Comparison of ENCODE assay signal across 18 cellular contexts in genomic region chr3:119644481-119644880, GRCh38. TPM values are rescaled to one million over a fixed set of nuclear protein-coding genes. Genes with fewer than 3 reads are reported as not detected.
DNase-seq lines count a peak whose midpoint lies in the region; ATAC-seq and TF ChIP-seq lines count a peak whose summit lies in the region.
"Had no signal": no experiment of that assay in that cellular context is flagged by ENCODE, and none has a peak within 500 bp of the region (broad histone marks: within the 10 kb centered on the region; RNA-seq: fewer than 3 reads in every experiment).

No MANE protein-coding gene starts in this region.

- H3K14ac ChIP-seq in IMR-90 (replicated peaks; ENCODE audit: low read depth, low read length) (no peak overlapping the region), mesenchymal stem cell (ENCODE audit: low read length in 2 of 2) (no peak overlapping the region)

- no peak overlapping the region for H2BK12ac ChIP-seq in mesenchymal stem cell (ENCODE audit: low read length in 2 of 2)

- BruUV-seq in IMR-90 (replicated peaks; lab: Mats Ljungman, UMichigan), result no TSS peak

- H2BK5ac ChIP-seq in IMR-90 (ENCODE audit: low read depth, low read length, poor library complexity, severe bottlenecking) (no peak overlapping the region), mesenchymal stem cell (ENCODE audit: low read depth, low read length, poor library complexity, severe bottlenecking) (no peak overlapping the region)

- H3K4me2 ChIP-seq in IMR-90 (ENCODE audit: low read depth, low read length), result no peak overlapping the region
- H3K4me2 ChIP-seq in mesenchymal stem cell (ENCODE audit: low read length, poor library complexity, severe bottlenecking), result no peak overlapping the region

- H2BK15ac ChIP-seq in IMR-90 (ENCODE audit: low read depth, low read length) (no peak overlapping the region), mesenchymal stem cell (ENCODE audit: low read depth, poor library complexity, severe bottlenecking) (no peak overlapping the region)

- H3K4ac ChIP-seq in IMR-90 (ENCODE audit: low read depth, low read length) (no peak overlapping the region), mesenchymal stem cell (ENCODE audit: low read depth in 1 of 2, low read length in 2 of 2) (no peak overlapping the region)

- in situ Hi-C loops in IMR-90 (cut with MboI; ENCODE audit: low sequenced_read_pairs), result no loop called here
- in situ Hi-C loops in gastrocnemius medialis (cut with MboI; ENCODE audit: low sequenced_read_pairs in 4 of 4), result no loop called here

- dilution Hi-C loops in IMR-90 (cut with HindIII; ENCODE audit: low sequenced_read_pairs, unreplicated experiment), result no loop called here

- no peak for DNase-seq in cardiac muscle cell (ENCODE audit: low read depth in 1 of 2, low spot score in 1 of 2)
- no peak for DNase-seq in Right ventricle myocardium inferior (ENCODE audit: missing footprints)
- no peak for DNase-seq in IMR-90
- DNase-seq in mesenchymal stem cell, result no peak
- no peak for DNase-seq in gastrocnemius medialis
- DNase-seq in thyroid gland, result no peak
- no peak for DNase-seq in MV-4-11 (lab: John Stamatoyannopoulos, UW)
- DNase-seq in NCI-H2196 treated with DMSO at 0.1 percent for 48 hours (lab: John Stamatoyannopoulos, UW; ENCODE audit: unreplicated experiment), result no peak
- DNase-seq: CD8-positive, alpha-beta T cell; COR-L47; DND-41; GDM1; GOT3; H9 had no signal

- CTCF ChIA-PET in IMR-90 (lab: Yijun Ruan, JAX), result no interaction called here

- H3K4me1 ChIP-seq in cardiac muscle cell (ENCODE audit: low read depth) (peaks cover 14% of the 10 kb centered on the region), IMR-90 (ENCODE audit: control insufficient read depth, insufficient read depth, low read length) (peaks cover 10% of the 10 kb centered on the region), mesenchymal stem cell (ENCODE audit: control insufficient read depth, insufficient read depth, low read depth, low read length) (no peaks in the 10 kb centered on the region), gastrocnemius medialis (peaks cover 57 to 76% of the 10 kb centered on the region in 2 donors), thyroid gland (peaks cover 25 to 28% of the 10 kb centered on the region in 2 donors)

- TF ChIP-seq RAD21 in IMR-90 (IDR thresholded peaks at IDR 0.05; ENCODE audit: low read length), result no peak

- H4K20me1 ChIP-seq in IMR-90 (ENCODE audit: insufficient read depth, low read length), result no peaks in the 10 kb centered on the region

- H4K91ac ChIP-seq in IMR-90 (ENCODE audit: insufficient read depth, low read depth, low read length) (no peak overlapping the region), mesenchymal stem cell (ENCODE audit: low read length) (no peak overlapping the region)

- TF ChIP-seq POLR2A in IMR-90 (IDR thresholded peaks at IDR 0.05; ENCODE audit: low read depth, low read length), result no peak
- no peak for TF ChIP-seq POLR2A in gastrocnemius medialis (IDR thresholded peaks at IDR 0.05)
- TF ChIP-seq POLR2A in thyroid gland (IDR thresholded peaks at IDR 0.05), result no peak

- H3K9me3 ChIP-seq in cardiac muscle cell (ENCODE audit: low read depth) (no peaks in the 10 kb centered on the region), IMR-90 (ENCODE audit: control insufficient read depth, insufficient read depth, low read length) (no peaks in the 10 kb centered on the region), mesenchymal stem cell (ENCODE audit: control insufficient read depth, low read length) (no peaks in the 10 kb centered on the region), gastrocnemius medialis (no peaks in the 10 kb centered on the region), thyroid gland (no peaks in the 10 kb centered on the region)

- H2AK9ac ChIP-seq in IMR-90 (replicated peaks; ENCODE audit: low read depth, low read length, poor library complexity), result no peak overlapping the region

- TF ChIP-seq CTCF in cardiac muscle cell (IDR thresholded peaks at IDR 0.05; ENCODE audit: low read depth, low read length), result no peak
- no peak for TF ChIP-seq CTCF in IMR-90 (conservative IDR thresholded peaks at IDR 0.05; ENCODE audit: low read depth, low read length)
- TF ChIP-seq CTCF in gastrocnemius medialis (IDR thresholded peaks at IDR 0.05 in 4 of 5, conservative IDR thresholded peaks at IDR 0.05 in 1 of 5), result no peak
- TF ChIP-seq CTCF in thyroid gland (IDR thresholded peaks at IDR 0.05), result no peak

- ATAC-seq in Right ventricle myocardium inferior (no peak), IMR-90 (ENCODE audit: low read depth) (no peak), gastrocnemius medialis (no peak)
- ATAC-seq: CD8-positive, alpha-beta T cell had no signal

- no peak overlapping the region for H2AK5ac ChIP-seq in IMR-90 (ENCODE audit: low read depth, low read length)
- H2AK5ac ChIP-seq in mesenchymal stem cell (ENCODE audit: low read length, severe bottlenecking), result no peak overlapping the region

- no peak overlapping the region for H4K8ac ChIP-seq in IMR-90 (ENCODE audit: low read depth in 2 of 2, low read length in 2 of 2)
- H4K8ac ChIP-seq in mesenchymal stem cell (ENCODE audit: low read length), result no peak overlapping the region

- H3K9me1 ChIP-seq in IMR-90 (ENCODE audit: insufficient read depth, low read length), result peaks cover 3% of the 10 kb centered on the region; the same call in 1 of the 2 replicates

- H3K27me3 ChIP-seq in cardiac muscle cell, result no peaks in the 10 kb centered on the region
- no peaks in the 10 kb centered on the region for H3K27me3 ChIP-seq in IMR-90 (ENCODE audit: control insufficient read depth, insufficient read depth, low read length)
- no peaks in the 10 kb centered on the region for H3K27me3 ChIP-seq in mesenchymal stem cell (ENCODE audit: control insufficient read depth in 1 of 2, insufficient read depth in 1 of 2, low read length in 2 of 2)
- H3K27me3 ChIP-seq in gastrocnemius medialis, result no peaks in the 10 kb centered on the region
- no peaks in the 10 kb centered on the region for H3K27me3 ChIP-seq in thyroid gland

- peaks cover 81% of the 10 kb centered on the region for H3K36me3 ChIP-seq in cardiac muscle cell
- H3K36me3 ChIP-seq in IMR-90 (ENCODE audit: control insufficient read depth, insufficient read depth, low read length), result no peaks in the 10 kb centered on the region
- H3K36me3 ChIP-seq in mesenchymal stem cell (ENCODE audit: control insufficient read depth in 1 of 2, insufficient read depth in 2 of 2, low read depth in 1 of 2, low read length in 2 of 2), result no peaks in the 10 kb centered on the region
- H3K36me3 ChIP-seq in gastrocnemius medialis, result peaks cover 0 to 9% of the 10 kb centered on the region in 2 donors
- no peaks in the 10 kb centered on the region for H3K36me3 ChIP-seq in thyroid gland

- H3K18ac ChIP-seq in IMR-90 (ENCODE audit: low read depth, low read length) (no peak overlapping the region), mesenchymal stem cell (ENCODE audit: low read depth in 1 of 2, low read length in 2 of 2) (no peak overlapping the region)

- H4K5ac ChIP-seq in IMR-90 (ENCODE audit: low read depth, low read length), result no peak overlapping the region

- H3K9ac ChIP-seq in IMR-90 (ENCODE audit: low read depth, low read length), result no peak overlapping the region
- peak overlapping the region; percentile 49 for H3K9ac ChIP-seq in mesenchymal stem cell (ENCODE audit: low read length)

- peak overlapping the region; percentile 46 for H3K27ac ChIP-seq in cardiac muscle cell
- H3K27ac ChIP-seq in IMR-90 (ENCODE audit: insufficient read depth, low read length), result no peak overlapping the region
- H3K27ac ChIP-seq in mesenchymal stem cell (ENCODE audit: low read length, poor library complexity, severe bottlenecking), result no peak overlapping the region
- H3K27ac ChIP-seq in gastrocnemius medialis, result peak overlapping the region; percentile 94 to 96 (median 95)
- H3K27ac ChIP-seq in thyroid gland, result no peak overlapping the region
- H3K27ac ChIP-seq: 22Rv1 had no signal

- POLR2A ChIA-PET in IMR-90 (lab: Charles Lee; ENCODE audit: unreplicated experiment), result no interaction called here

- H3K79me1 ChIP-seq in IMR-90 (ENCODE audit: low read depth in 1 of 2, low read length in 2 of 2) (no peaks in the 10 kb centered on the region), mesenchymal stem cell (replicated peaks; ENCODE audit: low read length, poor library complexity, severe bottlenecking) (no peaks in the 10 kb centered on the region)

- H2AFZ ChIP-seq in IMR-90 (replicated peaks; ENCODE audit: low read length, poor library complexity) (no peak overlapping the region), mesenchymal stem cell (ENCODE audit: low read depth, low read length) (no peak overlapping the region)

- no peak overlapping the region for H3K56ac ChIP-seq in IMR-90 (ENCODE audit: extremely low read depth, insufficient read depth, low read length)

- no peak overlapping the region for H2BK20ac ChIP-seq in IMR-90 (ENCODE audit: low read depth, low read length)

- WGBS in IMR-90 (ENCODE audit: extremely low coverage in 2 of 2, insufficient read length in 1 of 2), 2 experiments, result no CpG with 5 or more reads among the region's 1 CpG
- 88% methylated on average over 1 of the region's 1 CpG for WGBS in mesenchymal stem cell
- 85 to 89% methylated on average over 1 of the region's 1 CpG for WGBS in thyroid gland, 2 donors

- H3K23ac ChIP-seq in IMR-90 (ENCODE audit: low read depth, low read length) (no peak overlapping the region), mesenchymal stem cell (ENCODE audit: low read length in 2 of 2) (no peak overlapping the region)

- H2BK120ac ChIP-seq in IMR-90 (ENCODE audit: low read depth, low read length) (0 out of 2 replicates have a peak overlapping the region, but pooled peaks have one; percentile 18), mesenchymal stem cell (ENCODE audit: low read depth, low read length) (no peak overlapping the region)

- H3K4me3 ChIP-seq in cardiac muscle cell (no peak overlapping the region), IMR-90 (ENCODE audit: insufficient read depth, low read depth, low read length) (no peak overlapping the region), mesenchymal stem cell (ENCODE audit: insufficient read depth in 1 of 2, low read depth in 1 of 2, low read length in 2 of 2) (no peak overlapping the region), gastrocnemius medialis (no peak overlapping the region), thyroid gland (replicated peaks in 1 of 3) (no peak overlapping the region)

- intact Hi-C loops in Right ventricle myocardium inferior (cut with DNase I), result no loop called here
- intact Hi-C loops in IMR-90 (cut with micrococcal nuclease), result no loop called here
- intact Hi-C loops in gastrocnemius medialis (cut with DNase I; ENCODE audit: low total_unique reads), result no loop called here
- intact Hi-C loops in thyroid gland (cut with DNase I), result no loop called here

RNA-seq across cellular contexts. Expression of gene POPDC2, which starts 15.9 kb away (rescaled TPM):
- total RNA-seq in cardiac muscle cell (180 and 214 TPM in 2 replicates), Right ventricle myocardium inferior (605 TPM), IMR-90 (2012; rRNA removed) (under 0.01 TPM in 2 replicates), gastrocnemius medialis (10 to 100 TPM in 3 of 4 donors, 1 to 10 TPM in 1; 7.8 to 38.9 (median 30.3) TPM), thyroid gland (1 to 10 TPM; 1.9 to 5.4 (median 4.6) TPM)
- polyA plus RNA-seq in cardiac muscle cell (68.0 and 107 TPM in 2 replicates), IMR-90 (2012; rRNA removed) (0.29 and 0.32 TPM in 2 replicates)
- polyA plus RNA-seq in IMR-90 (2012; cell fraction: cytosol; rRNA removed), result 0.05 and 0.11 TPM in 2 replicates
- polyA plus RNA-seq in IMR-90 (2012; cell fraction: nucleus; rRNA removed; ENCODE audit: low replicate concordance), result 1.0 and 2.2 TPM in 2 replicates
- 0.40 TPM for polyA plus RNA-seq in mesenchymal stem cell (2013, experiment 1 of 2)
- 0.45 TPM for polyA plus RNA-seq in mesenchymal stem cell (2013, experiment 2 of 2)

RNA-seq across cellular contexts. Expression of gene COX17, which starts 32.7 kb away (rescaled TPM):
- total RNA-seq in cardiac muscle cell (45.5 and 56.8 TPM in 2 replicates), Right ventricle myocardium inferior (167 TPM), IMR-90 (2012; rRNA removed) (2.0 and 8.6 TPM in 2 replicates), gastrocnemius medialis (100 to 1,000 TPM in 1 of 4 donors, 10 to 100 TPM in 3; 63.4 to 146 (median 87.5) TPM), thyroid gland (10 to 100 TPM; 12.8 to 73.0 (median 46.0) TPM)
- polyA plus RNA-seq in cardiac muscle cell (146 and 174 TPM in 2 replicates), IMR-90 (2012; rRNA removed) (24.5 and 31.7 TPM in 2 replicates)
- 6.0 and 14.4 TPM in 2 replicates for polyA plus RNA-seq in IMR-90 (2012; cell fraction: cytosol; rRNA removed)
- polyA plus RNA-seq in IMR-90 (2012; cell fraction: nucleus; rRNA removed; ENCODE audit: low replicate concordance), result 1.1 and 6.1 TPM in 2 replicates
- polyA plus RNA-seq in mesenchymal stem cell (2013, experiment 1 of 2), result 62.6 TPM
- polyA plus RNA-seq in mesenchymal stem cell (2013, experiment 2 of 2), result 62.2 TPM

RNA-seq across cellular contexts. Expression of gene PLA1A, which starts 46.8 kb away (rescaled TPM):
- 0.07 TPM in 1 of 2 replicates, not detected in the other for total RNA-seq in cardiac muscle cell
- polyA plus RNA-seq in cardiac muscle cell, result 0.07 and 0.14 TPM in 2 replicates
- total RNA-seq in Right ventricle myocardium inferior, result 2.0 TPM
- not detected in 2 replicates for total RNA-seq in IMR-90 (2012; rRNA removed)
- polyA plus RNA-seq in IMR-90 (2012; rRNA removed), result not detected in 2 replicates
- polyA plus RNA-seq in IMR-90 (2012; cell fraction: cytosol; rRNA removed), result not detected in 2 replicates
- not detected in 2 replicates for polyA plus RNA-seq in IMR-90 (2012; cell fraction: nucleus; rRNA removed; ENCODE audit: low replicate concordance)
- 0.10 TPM for polyA plus RNA-seq in mesenchymal stem cell (2013, experiment 1 of 2)
- polyA plus RNA-seq in mesenchymal stem cell (2013, experiment 2 of 2), result 0.12 TPM
- 1 to 10 TPM in 3 of 4 donors, under 1 TPM in 1; 0.97 to 9.6 (median 3.2) TPM for total RNA-seq in gastrocnemius medialis
- 1 to 10 TPM; 2.0 to 6.7 (median 3.9) TPM for total RNA-seq in thyroid gland
- total RNA-seq: A673; CD8-positive, alpha-beta T cell; H9 had no signal
- polyA plus RNA-seq: BJ, CD14-positive monocyte had no signal

RNA-seq across cellular contexts. Expression of gene CFAP91, which starts 58.3 kb away (rescaled TPM):
- total RNA-seq in cardiac muscle cell (0.53 and 0.92 TPM in 2 replicates), Right ventricle myocardium inferior (0.70 TPM), IMR-90 (2012; rRNA removed) (not detected in 2 replicates), gastrocnemius medialis (under 1 TPM in 3 of 4 donors, not detected in 1; 0.11 to 0.36 (median 0.20) TPM), thyroid gland (10 to 100 TPM in 3 of 4 donors, 1 to 10 TPM in 1; 9.4 to 28.0 (median 22.8) TPM)
- polyA plus RNA-seq in cardiac muscle cell (1.4 and 3.4 TPM in 2 replicates), IMR-90 (2012; rRNA removed) (not detected in 2 replicates)
- not detected in 2 replicates for polyA plus RNA-seq in IMR-90 (2012; cell fraction: cytosol; rRNA removed)
- polyA plus RNA-seq in IMR-90 (2012; cell fraction: nucleus; rRNA removed; ENCODE audit: low replicate concordance), result 0.05 TPM in 1 of 2 replicates, not detected in the other
- polyA plus RNA-seq in mesenchymal stem cell (2013, experiment 1 of 2), result 0.08 TPM
- polyA plus RNA-seq in mesenchymal stem cell (2013, experiment 2 of 2), result 0.14 TPM
- total RNA-seq: CD8-positive, alpha-beta T cell had no signal

Comparison
In these comparisons a context has a peak if more than half of its experiments do, and no peak if none do; other contexts are left out.
1. H3K27ac ChIP-seq: peak in cardiac muscle cell (single experiment) and gastrocnemius medialis (4 of 4); none in IMR-90 (single experiment), mesenchymal stem cell (single experiment) and thyroid gland (0 of 3).